Comparison of ENCODE assay signal across 1 cellular context in genomic region chr6:43053545-43054205, GRCh38.
A peak's percentile ranks its signal among the peaks of the same experiment; 100 is the strongest.
TF ChIP-seq lines count a peak whose summit lies in the region.

Gene CUL7, minus strand, starts transcription at chr6:43053851. Its CDS starts 1,063 bp downstream, at chr6:43052788.

TF ChIP-seq in HEK293, 187 proteins besides CTCF, POLR2A, EP300 and RAD21 (continued from another document and continues in another):
- TF ChIP-seq ZNF518A (tag by site-specific recombination; conservative IDR thresholded peaks at IDR 0.05; ENCODE audit: low read depth) (peak; percentile 77), ZNF148 (tag by site-specific recombination; IDR thresholded peaks at IDR 0.05; ENCODE audit: borderline replicate concordance) (no peak), ZBTB26 (tag by site-specific recombination; optimal IDR thresholded peaks at IDR 0.05) (peak; percentile 60), BCL6B (tag by site-specific recombination; IDR thresholded peaks at IDR 0.05) (no peak), EGR2 (tag by site-specific recombination; IDR thresholded peaks at IDR 0.05; ENCODE audit: low read depth) (no peak), ZNF768 (tag by site-specific recombination; IDR thresholded peaks at IDR 0.05) (no peak), WT1 (tag by site-specific recombination; IDR thresholded peaks at IDR 0.05) (no peak), ZNF621 (tag by site-specific recombination; IDR thresholded peaks at IDR 0.05) (no peak), ZNF202 (tag by site-specific recombination; IDR thresholded peaks at IDR 0.05; ENCODE audit: borderline replicate concordance) (no peak), ZBTB1 (tag by site-specific recombination; IDR thresholded peaks at IDR 0.05) (no peak), ZNF791 (tag by site-specific recombination; IDR thresholded peaks at IDR 0.05) (no peak), ZNF623 (tag by site-specific recombination; IDR thresholded peaks at IDR 0.05) (no peak), ZNF843 (tag by site-specific recombination; IDR thresholded peaks at IDR 0.05) (peak; percentile 55; the same call in 1 of the 2 replicates), GFI1B (tag by site-specific recombination; IDR thresholded peaks at IDR 0.05) (no peak), MYNN (tag by site-specific recombination; IDR thresholded peaks at IDR 0.05; ENCODE audit: borderline replicate concordance) (no peak), ZNF514 (tag by site-specific recombination; IDR thresholded peaks at IDR 0.05) (no peak), ZNF366 (tag by site-specific recombination; conservative IDR thresholded peaks at IDR 0.05) (peak; percentile 95), GLIS2 (tag by site-specific recombination; IDR thresholded peaks at IDR 0.05) (peak; percentile 98), ZNF792 (tag by site-specific recombination; IDR thresholded peaks at IDR 0.05) (no peak), ZNF23 (tag by site-specific recombination; IDR thresholded peaks at IDR 0.05; ENCODE audit: borderline replicate concordance) (no peak), ZSCAN5A (tag by site-specific recombination; IDR thresholded peaks at IDR 0.05) (no peak), ZBTB6 (tag by site-specific recombination; IDR thresholded peaks at IDR 0.05) (no peak), ZNF645 (tag by site-specific recombination; IDR thresholded peaks at IDR 0.05) (no peak), ZNF404 (tag by site-specific recombination; IDR thresholded peaks at IDR 0.05) (no peak), HOXD13 (CRISPR knock-in tag; IDR thresholded peaks at IDR 0.05; ENCODE audit: borderline replicate concordance) (0 out of 2 replicates have a peak, but pooled peaks have one; percentile 8), ZNF660 (tag by site-specific recombination; IDR thresholded peaks at IDR 0.05) (peak; percentile 74), ZNF610 (tag by site-specific recombination; IDR thresholded peaks at IDR 0.05; ENCODE audit: borderline replicate concordance) (0 out of 2 replicates have a peak, but pooled peaks have one; percentile 47), PRDM2 (tag by site-specific recombination; IDR thresholded peaks at IDR 0.05; ENCODE audit: borderline replicate concordance) (no peak), ZNF133 (tag by site-specific recombination; IDR thresholded peaks at IDR 0.05) (no peak), ZNF600 (tag by site-specific recombination; IDR thresholded peaks at IDR 0.05) (no peak; the same call in 1 of the 2 replicates), ZNF776 (tag by site-specific recombination; IDR thresholded peaks at IDR 0.05; ENCODE audit: borderline replicate concordance) (no peak), HIC1 (tag by site-specific recombination; IDR thresholded peaks at IDR 0.05) (peak; percentile 96), ZNF19 (tag by site-specific recombination; IDR thresholded peaks at IDR 0.05; ENCODE audit: low read depth) (no peak), ZNF16 (tag by site-specific recombination; IDR thresholded peaks at IDR 0.05; ENCODE audit: low read depth) (no peak), ZNF2 (tag by site-specific recombination; IDR thresholded peaks at IDR 0.05) (peak; percentile 63; the same call in 1 of the 2 replicates), SETDB1 (IDR thresholded peaks at IDR 0.05; ENCODE audit: insufficient read length, low read length) (no peak)
